ENCODE assay signal across 7 cellular contexts in the genomic region with DNA sequence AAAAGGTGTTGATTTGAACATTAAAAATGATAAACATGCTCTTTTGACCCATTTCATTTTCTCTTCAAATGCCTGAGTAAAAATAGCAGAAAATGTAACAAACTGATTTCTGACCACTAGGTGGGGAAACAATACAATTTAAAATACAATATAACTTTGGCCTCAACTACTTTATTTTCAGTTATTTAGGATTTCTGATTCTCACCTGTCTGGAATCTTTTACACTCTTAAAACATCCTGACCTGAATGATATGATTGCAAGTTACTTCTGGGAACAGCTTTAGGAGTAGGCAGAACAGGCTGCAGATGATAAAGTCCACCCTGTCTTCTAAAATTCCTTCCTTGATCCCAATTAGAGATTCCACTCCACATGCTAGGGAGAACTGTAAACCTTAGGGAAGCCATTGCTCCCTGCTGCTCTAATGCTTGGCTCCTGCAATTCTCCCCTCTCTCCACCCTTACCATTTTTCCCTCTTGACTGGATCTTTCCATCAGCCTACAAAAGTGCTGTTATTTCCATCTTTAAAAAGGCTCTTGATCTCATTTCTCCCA.
DNase-seq lines count a peak whose midpoint lies in the region; ATAC-seq and TF ChIP-seq lines count a peak whose summit lies in the region.

No MANE protein-coding gene starts in this region.

- H3K4me3 ChIP-seq in mammary epithelial cell (replicated peaks in 1 of 3; ENCODE audit: insufficient read depth in 1 of 3, low read depth in 2 of 3, low read length in 3 of 3) (no peak overlapping the region), neural progenitor cell (no peak overlapping the region), gastroesophageal sphincter (no peak overlapping the region)

- in situ Hi-C loops in mammary epithelial cell (cut with MboI; ENCODE audit: low sequenced_read_pairs in 2 of 2): loop anchor here in 1 of 2 donors (25.0 kb wide), 1 partner anchor 413 kb away; no protein-coding TSS in a partner anchor

- H3K79me2 ChIP-seq in mammary epithelial cell (ENCODE audit: insufficient read depth, low read length) (no peaks in the 10 kb centered on the region), neural progenitor cell (ENCODE audit: low read depth) (no peaks in the 10 kb centered on the region)

- H3K36me3 Mint-ChIP-seq in neural progenitor cell: no peaks in the 10 kb centered on the region

- ATAC-seq in gastroesophageal sphincter: no peak

- H3K27me3 ChIP-seq in mammary epithelial cell (ENCODE audit: insufficient read depth, low read length) (no peaks in the 10 kb centered on the region), neural progenitor cell (no peaks in the 10 kb centered on the region), gastroesophageal sphincter (no peaks in the 10 kb centered on the region)

- H3K36me3 ChIP-seq in mammary epithelial cell (ENCODE audit: insufficient read depth, low read length) (no peaks in the 10 kb centered on the region), neural progenitor cell (no peaks in the 10 kb centered on the region), gastroesophageal sphincter (no peaks in the 10 kb centered on the region)

- no peak overlapping the region for H3K9ac ChIP-seq in mammary epithelial cell (ENCODE audit: insufficient read depth, low read length)
- no peak overlapping the region for H3K9ac ChIP-seq in neural progenitor cell

- no peak overlapping the region for H3K4me2 ChIP-seq in mammary epithelial cell (ENCODE audit: insufficient read depth, low read depth, low read length)
- H3K4me2 ChIP-seq in neural progenitor cell: no peak overlapping the region

- H3K27me3 Mint-ChIP-seq in neural progenitor cell (ENCODE audit: insufficient read depth, low read depth): peaks cover 2% of the 10 kb centered on the region

- H3K9me3 ChIP-seq in mammary epithelial cell (replicated peaks; ENCODE audit: insufficient read depth, low read length) (no peaks in the 10 kb centered on the region), neural progenitor cell (ENCODE audit: low read depth) (no peaks in the 10 kb centered on the region), gastroesophageal sphincter (no peaks in the 10 kb centered on the region)

- H4K20me1 ChIP-seq in mammary epithelial cell (ENCODE audit: insufficient read depth, low read length) (no peaks in the 10 kb centered on the region), neural progenitor cell (ENCODE audit: low read depth) (no peaks in the 10 kb centered on the region)

- CTCF ChIA-PET in mammary epithelial cell (lab: Charles Lee; ENCODE audit: low non-redundant PET): no interaction called here

- H3F3A ChIP-seq in neural progenitor cell (ENCODE audit: low read depth): no peaks in the 10 kb centered on the region

- TF ChIP-seq POLR2A in gastroesophageal sphincter (IDR thresholded peaks at IDR 0.05): no peak

- no TSS peak for BruUV-seq in mammary epithelial cell (replicated peaks; lab: Mats Ljungman, UMichigan)

- no peak overlapping the region for H3K27ac ChIP-seq in mammary epithelial cell (ENCODE audit: insufficient read depth, low read depth, low read length)
- no peak overlapping the region for H3K27ac ChIP-seq in neural progenitor cell
- H3K27ac ChIP-seq in gastroesophageal sphincter: no peak overlapping the region

- DNase-seq in GM03348 (ENCODE audit: low spot score): peak; percentile 34
- DNase-seq in MV-4-11 (lab: John Stamatoyannopoulos, UW): peak; percentile 27
- DNase-seq in mammary epithelial cell: no peak
- DNase-seq in neural progenitor cell (ENCODE audit: low spot score): no peak
- DNase-seq in DMS153 treated with DMSO at 0.1 percent for 48 hours (lab: John Stamatoyannopoulos, UW; ENCODE audit: unreplicated experiment): no peak
- DNase-seq in GM19240 (ENCODE audit: insufficient read length, low spot score): no peak

- H3K27ac Mint-ChIP-seq in neural progenitor cell: no peak overlapping the region

- no peak for TF ChIP-seq EP300 in gastroesophageal sphincter (IDR thresholded peaks at IDR 0.05)

- intact Hi-C loops in mammary epithelial cell (cut with micrococcal nuclease): loop anchor here (1.0 to 5.0 kb wide), 5 partner anchors 68 to 398 kb away; partner anchors contain the start of gene C9

- no peak overlapping the region for H3K4me3 Mint-ChIP-seq in neural progenitor cell

- TF ChIP-seq CTCF in mammary epithelial cell (conservative IDR thresholded peaks at IDR 0.05 in 1 of 2, IDR thresholded peaks at IDR 0.05 in 1 of 2; ENCODE audit: extremely low read depth in 1 of 2, insufficient read depth in 1 of 2, low read depth in 1 of 2, low read length in 2 of 2): peak; percentile 33 to 41
- peak; percentile 41 for TF ChIP-seq CTCF in neural progenitor cell (IDR thresholded peaks at IDR 0.05)
- TF ChIP-seq CTCF in gastroesophageal sphincter (IDR thresholded peaks at IDR 0.05): peak in 2 of 4 experiments; percentile 18 to 25

- dilution Hi-C loops in mammary epithelial cell (cut with HindIII; ENCODE audit: low sequenced_read_pairs): no loop called here

- H2AFZ ChIP-seq in mammary epithelial cell (ENCODE audit: low read depth, low read length) (peak overlapping the region; percentile 18), neural progenitor cell (replicated peaks) (peak overlapping the region; percentile 58)

- no peaks in the 10 kb centered on the region for H3K9me3 Mint-ChIP-seq in neural progenitor cell

- H3K4me1 ChIP-seq in mammary epithelial cell (ENCODE audit: insufficient read depth, low read length) (no peaks in the 10 kb centered on the region), neural progenitor cell (peaks cover 7% of the 10 kb centered on the region), gastroesophageal sphincter (peaks cover 0 to 12% (median 0%) of the 10 kb centered on the region in 3 donors)

- peaks cover 3% of the 10 kb centered on the region for H3K4me1 Mint-ChIP-seq in neural progenitor cell

Comparison
In these comparisons a context has a peak if more than half of its experiments do, and no peak if none do; other contexts are left out.
1. DNase-seq: peak in GM03348 (single experiment) and MV-4-11 (single experiment); none in mammary epithelial cell (single experiment), neural progenitor cell (single experiment), DMS153 treated with DMSO at 0.1 percent for 48 hours (single experiment) and GM19240 (single experiment).